ENCODE assay signal across 1 cellular context in the genomic region with DNA sequence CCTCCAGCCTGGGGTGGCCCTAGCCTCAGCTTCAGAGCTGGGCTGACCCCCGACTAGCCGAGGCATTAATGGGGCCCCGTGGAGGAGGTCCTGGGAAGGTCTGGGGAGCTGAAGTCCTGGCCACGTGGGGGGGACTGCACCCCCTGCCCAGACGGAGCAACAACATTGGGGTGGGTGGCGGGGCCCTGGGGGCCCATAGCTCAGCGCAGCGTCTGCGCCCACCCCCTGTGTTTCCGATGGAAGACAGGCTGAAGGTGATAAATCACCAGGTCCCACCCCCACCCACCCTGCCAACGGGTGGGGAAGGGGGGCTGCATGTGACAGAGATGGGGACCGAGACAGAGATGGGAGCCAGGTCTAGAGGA.
TF ChIP-seq lines count a peak whose summit lies in the region.

No MANE protein-coding gene starts in this region.

TF ChIP-seq in HCT116, 20 proteins besides CTCF, POLR2A, EP300 and RAD21:
- TF ChIP-seq ELF1 (IDR thresholded peaks at IDR 0.05; ENCODE audit: borderline replicate concordance, low read depth) (no peak), EGR1 (IDR thresholded peaks at IDR 0.05; ENCODE audit: low read depth) (no peak), FOSL1 (IDR thresholded peaks at IDR 0.05; ENCODE audit: low read depth) (no peak), ZNF274 (IDR thresholded peaks at IDR 0.05; ENCODE audit: low read depth, low read length) (no peak), EZH2phosphoT487 (IDR thresholded peaks at IDR 0.05; ENCODE audit: borderline replicate concordance) (no peak), POLR2AphosphoS5 (IDR thresholded peaks at IDR 0.05; ENCODE audit: low read depth, low read length) (no peak), MAX (IDR thresholded peaks at IDR 0.05) (no peak), SRF (IDR thresholded peaks at IDR 0.05; ENCODE audit: low read depth) (no peak), CBX3 (IDR thresholded peaks at IDR 0.05; ENCODE audit: low read depth) (no peak), JUND (IDR thresholded peaks at IDR 0.05) (no peak), SIN3A (IDR thresholded peaks at IDR 0.05; ENCODE audit: low read depth) (no peak), ZFX (IDR thresholded peaks at IDR 0.05) (no peak), EZH2 (IDR thresholded peaks at IDR 0.05) (no peak)
- TF ChIP-seq, protein P1, sequence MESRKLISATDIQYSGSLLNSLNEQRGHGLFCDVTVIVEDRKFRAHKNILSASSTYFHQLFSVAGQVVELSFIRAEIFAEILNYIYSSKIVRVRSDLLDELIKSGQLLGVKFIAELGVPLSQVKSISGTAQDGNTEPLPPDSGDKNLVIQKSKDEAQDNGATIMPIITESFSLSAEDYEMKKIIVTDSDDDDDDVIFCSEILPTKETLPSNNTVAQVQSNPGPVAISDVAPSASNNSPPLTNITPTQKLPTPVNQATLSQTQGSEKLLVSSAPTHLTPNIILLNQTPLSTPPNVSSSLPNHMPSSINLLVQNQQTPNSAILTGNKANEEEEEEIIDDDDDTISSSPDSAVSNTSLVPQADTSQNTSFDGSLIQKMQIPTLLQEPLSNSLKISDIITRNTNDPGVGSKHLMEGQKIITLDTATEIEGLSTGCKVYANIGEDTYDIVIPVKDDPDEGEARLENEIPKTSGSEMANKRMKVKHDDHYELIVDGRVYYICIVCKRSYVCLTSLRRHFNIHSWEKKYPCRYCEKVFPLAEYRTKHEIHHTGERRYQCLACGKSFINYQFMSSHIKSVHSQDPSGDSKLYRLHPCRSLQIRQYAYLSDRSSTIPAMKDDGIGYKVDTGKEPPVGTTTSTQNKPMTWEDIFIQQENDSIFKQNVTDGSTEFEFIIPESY (IDR thresholded peaks at IDR 0.05; ENCODE audit: extremely low read depth, insufficient replicate concordance, low read length) = no peak
- TF ChIP-seq, protein P2, sequence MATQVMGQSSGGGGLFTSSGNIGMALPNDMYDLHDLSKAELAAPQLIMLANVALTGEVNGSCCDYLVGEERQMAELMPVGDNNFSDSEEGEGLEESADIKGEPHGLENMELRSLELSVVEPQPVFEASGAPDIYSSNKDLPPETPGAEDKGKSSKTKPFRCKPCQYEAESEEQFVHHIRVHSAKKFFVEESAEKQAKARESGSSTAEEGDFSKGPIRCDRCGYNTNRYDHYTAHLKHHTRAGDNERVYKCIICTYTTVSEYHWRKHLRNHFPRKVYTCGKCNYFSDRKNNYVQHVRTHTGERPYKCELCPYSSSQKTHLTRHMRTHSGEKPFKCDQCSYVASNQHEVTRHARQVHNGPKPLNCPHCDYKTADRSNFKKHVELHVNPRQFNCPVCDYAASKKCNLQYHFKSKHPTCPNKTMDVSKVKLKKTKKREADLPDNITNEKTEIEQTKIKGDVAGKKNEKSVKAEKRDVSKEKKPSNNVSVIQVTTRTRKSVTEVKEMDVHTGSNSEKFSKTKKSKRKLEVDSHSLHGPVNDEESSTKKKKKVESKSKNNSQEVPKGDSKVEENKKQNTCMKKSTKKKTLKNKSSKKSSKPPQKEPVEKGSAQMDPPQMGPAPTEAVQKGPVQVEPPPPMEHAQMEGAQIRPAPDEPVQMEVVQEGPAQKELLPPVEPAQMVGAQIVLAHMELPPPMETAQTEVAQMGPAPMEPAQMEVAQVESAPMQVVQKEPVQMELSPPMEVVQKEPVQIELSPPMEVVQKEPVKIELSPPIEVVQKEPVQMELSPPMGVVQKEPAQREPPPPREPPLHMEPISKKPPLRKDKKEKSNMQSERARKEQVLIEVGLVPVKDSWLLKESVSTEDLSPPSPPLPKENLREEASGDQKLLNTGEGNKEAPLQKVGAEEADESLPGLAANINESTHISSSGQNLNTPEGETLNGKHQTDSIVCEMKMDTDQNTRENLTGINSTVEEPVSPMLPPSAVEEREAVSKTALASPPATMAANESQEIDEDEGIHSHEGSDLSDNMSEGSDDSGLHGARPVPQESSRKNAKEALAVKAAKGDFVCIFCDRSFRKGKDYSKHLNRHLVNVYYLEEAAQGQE (IDR thresholded peaks at IDR 0.05; ENCODE audit: low read depth) = no peak
TF ChIP-seq in HCT116: peak in this region for 0.
